ENCODE assay signal across 8 cellular contexts in genomic region chr7:91880413-91881241, GRCh38. TPM values are rescaled to one million over a fixed set of nuclear protein-coding genes. Genes with fewer than 3 reads are reported as not detected.
DNase-seq lines count a peak whose midpoint lies in the region; ATAC-seq, FAIRE-seq and TF ChIP-seq lines count a peak whose summit lies in the region.

MTERF1 (minus strand) TSS chr7:91880702; CDS start chr7:91880083, 619 bp downstream.

- H3K36me3 ChIP-seq in skeletal muscle satellite cell (ENCODE audit: insufficient read depth, low read length) = no peaks in the 10 kb centered on the region

- H3K9ac ChIP-seq in skeletal muscle satellite cell (ENCODE audit: low read depth, low read length) = peak within 1 kb of the TSS; percentile 91

- peak; percentile 98 for TF ChIP-seq CTCF in brain (conservative IDR thresholded peaks at IDR 0.05)

- peak within 1 kb of the TSS; percentile 87 to 96 (median 92) for H3K27ac Mint-ChIP-seq in brain

- ATAC-seq in GM18520 (IDR thresholded peaks at IDR 0.05; ENCODE audit: unreplicated experiment) = peak; percentile 96
- peak; percentile 99 for ATAC-seq in HG03064 (IDR thresholded peaks at IDR 0.05; ENCODE audit: low read depth, unreplicated experiment)

- peaks cover 0 to 3% (median 3%) of the 10 kb centered on the region in 5 experiments for H3K9me3 Mint-ChIP-seq in brain

- H3K27me3 ChIP-seq in skeletal muscle satellite cell (ENCODE audit: control insufficient read depth, insufficient read depth, low read length) = no peaks in the 10 kb centered on the region

- peaks cover 47% of the 10 kb centered on the region for H3K4me1 Mint-ChIP-seq in brain

- peaks cover 20% of the 10 kb centered on the region for H3K36me3 Mint-ChIP-seq in brain

- peaks cover 7% of the 10 kb centered on the region for H3K4me1 ChIP-seq in skeletal muscle satellite cell (ENCODE audit: control insufficient read depth, insufficient read depth, low read length)

- peak within 1 kb of the TSS; percentile 94 to 99 (median 97) for H3K4me3 Mint-ChIP-seq in brain

- H3K4me3 ChIP-seq in iPS-11a (ENCODE audit: low read depth, low read length) (peak within 1 kb of the TSS; percentile 76), skeletal muscle satellite cell (ENCODE audit: low read length) (peak within 1 kb of the TSS; percentile 87)

- DNase-seq in A172 (ENCODE audit: low spot score) (peak; percentile 92), NCI-H2107 (lab: John Stamatoyannopoulos, UW) (peak; percentile 95)

- H3K4me2 ChIP-seq in skeletal muscle satellite cell (ENCODE audit: low read length) = peak within 1 kb of the TSS; percentile 93

- peak; percentile 70 for FAIRE-seq in TTC549 (lab: Jason Lieb, UNC)

- no peaks in the 10 kb centered on the region for H3K9me3 ChIP-seq in skeletal muscle satellite cell (replicated peaks; ENCODE audit: low read length)

- H3K27me3 Mint-ChIP-seq in brain = peaks cover 9% of the 10 kb centered on the region

RNA-seq across cellular contexts. Expression of gene MTERF1, which starts in this region (rescaled TPM):
- 9.8 and 15.1 TPM in 2 replicates for total RNA-seq in A172 (2014; rRNA removed; shearing (Covaris generic))
- polyA plus RNA-seq in brain (ENCODE audit: insufficient read depth, low read depth, low replicate concordance) = 2.1 TPM
- total RNA-seq in skeletal muscle satellite cell (2012; rRNA removed) = 10.3 and 14.2 TPM in 2 replicates

Comparison
In these comparisons a context has a peak if more than half of its experiments do, and no peak if none do; other contexts are left out.
1. Peak in every context shown above with its lines: DNase-seq, ATAC-seq and H3K4me3 ChIP-seq.